ENCODE assay signal across 15 cellular contexts in genomic region chr20:48822178-48822577, GRCh38. TPM values are rescaled to one million over a fixed set of nuclear protein-coding genes. Genes with fewer than 3 reads are reported as not detected.
DNase-seq lines count a peak whose midpoint lies in the region; ATAC-seq and TF ChIP-seq lines count a peak whose summit lies in the region.
"Had no signal": no experiment of that assay in that cellular context is flagged by ENCODE, and none has a peak within 500 bp of the region (broad histone marks: within the 10 kb centered on the region; RNA-seq: fewer than 3 reads in every experiment).

No MANE protein-coding gene starts in this region.

- no peak overlapping the region for H3K9ac ChIP-seq in BLaER1

- H3K4me1 ChIP-seq in BLaER1: peaks cover 88% of the 10 kb centered on the region
- H3K4me1 ChIP-seq in CD8-positive, alpha-beta memory T cell (ENCODE audit: insufficient read depth, low read length): peaks cover 80% of the 10 kb centered on the region

- in situ Hi-C loops in GM13976 (cut with MboI; ENCODE audit: low sequenced_read_pairs, unreplicated experiment): no loop called here

- peaks cover 31% of the 10 kb centered on the region for H3K27me3 ChIP-seq in BLaER1
- H3K27me3 ChIP-seq in CD8-positive, alpha-beta memory T cell (ENCODE audit: insufficient read depth, low read length, poor library complexity, severe bottlenecking): no peaks in the 10 kb centered on the region

- TF ChIP-seq CTCF in GM13976 (IDR thresholded peaks at IDR 0.05; ENCODE audit: borderline replicate concordance, control extremely low read depth, extremely low read depth, insufficient read depth, missing control alignments): no peak

- CTCF ChIA-PET in CD8-positive, alpha-beta memory T cell (lab: Charles Lee): interaction anchor here (1.0 kb wide), 2 partner anchors 92 to 165 kb away, joined by 3 to 4 read pairs; no protein-coding TSS in a partner anchor
- CTCF ChIA-PET in activated CD4-positive, alpha-beta memory T cell treated with anti-CD3 and anti-CD28 coated beads, Interleukin-2, amount 10 ng/mL, durations not matched to agents 7 days and 5 days (lab: Charles Lee): interaction anchor here (1.1 to 1.3 kb wide), 2 partner anchors 62 to 165 kb away, joined by 3 to 4 read pairs; no protein-coding TSS in a partner anchor

- no peaks in the 10 kb centered on the region for H3K9me3 ChIP-seq in BLaER1
- H3K9me3 ChIP-seq in CD8-positive, alpha-beta memory T cell (ENCODE audit: low read length): no peaks in the 10 kb centered on the region

- peak overlapping the region; percentile 96 to 100 (median 99) for H3K4me3 Mint-ChIP-seq in CD8-positive, alpha-beta memory T cell
- peak overlapping the region; percentile 98 for H3K4me3 Mint-ChIP-seq in activated CD4-positive, alpha-beta memory T cell treated with anti-CD3 and anti-CD28 coated beads, Interleukin-2, amount 10 ng/mL, durations not matched to agents 7 days and 5 days
- H3K4me3 Mint-ChIP-seq in memory B cell: peak overlapping the region; percentile 74
- H3K4me3 Mint-ChIP-seq: GM23338 had no signal

- H3K27ac ChIP-seq in BLaER1: no peak overlapping the region
- H3K27ac ChIP-seq in CD8-positive, alpha-beta memory T cell (ENCODE audit: low read depth, low read length): no peak overlapping the region
- H3K27ac ChIP-seq: foreskin keratinocyte had no signal

- H3K4me1 Mint-ChIP-seq in CD8-positive, alpha-beta memory T cell: peaks cover 0 to 88% (median 23%) of the 10 kb centered on the region in 3 donors
- peaks cover 6% of the 10 kb centered on the region for H3K4me1 Mint-ChIP-seq in activated CD4-positive, alpha-beta memory T cell treated with anti-CD3 and anti-CD28 coated beads, Interleukin-2, amount 10 ng/mL, durations not matched to agents 7 days and 5 days
- H3K4me1 Mint-ChIP-seq in memory B cell: peaks cover 70% of the 10 kb centered on the region

- no peak overlapping the region for H3K4me3 ChIP-seq in BLaER1
- peak overlapping the region; percentile 38 for H3K4me3 ChIP-seq in CD8-positive, alpha-beta memory T cell (ENCODE audit: low read length)
- H3K4me3 ChIP-seq: GM23338 had no signal

- H3K36me3 Mint-ChIP-seq in CD8-positive, alpha-beta memory T cell: peaks cover 0 to 71% (median 12%) of the 10 kb centered on the region in 3 donors
- peaks cover 95% of the 10 kb centered on the region for H3K36me3 Mint-ChIP-seq in activated CD4-positive, alpha-beta memory T cell treated with anti-CD3 and anti-CD28 coated beads, Interleukin-2, amount 10 ng/mL, durations not matched to agents 7 days and 5 days (ENCODE audit: low read depth)
- H3K36me3 Mint-ChIP-seq in memory B cell: peaks cover 10% of the 10 kb centered on the region

- no peak for DNase-seq in CD8-positive, alpha-beta memory T cell
- no peak for DNase-seq in activated CD4-positive, alpha-beta memory T cell treated with anti-CD3 and anti-CD28 coated beads, Interleukin-2, amount 10 ng/mL, durations not matched to agents 7 days and 5 days
- DNase-seq in memory B cell (ENCODE audit: low spot score in 2 of 2): no peak
- no peak for DNase-seq in GM13976 (ENCODE audit: low spot score)
- DNase-seq in cerebellar nuclear complex (lab: John Stamatoyannopoulos, UW): no peak
- no peak for DNase-seq in NCI-H1092 treated with DMSO at 0.1 percent for 48 hours (lab: John Stamatoyannopoulos, UW)
- DNase-seq: activated CD4-positive, alpha-beta T cell treated with anti-CD3 and anti-CD28 coated beads, Interleukin-2, amount 50 U/mL, for 4 hours; foreskin keratinocyte; NCI-H2171; retina; stimulated activated CD4-positive, alpha-beta T cell treated with anti-CD3 and anti-CD28 coated beads, Interleukin-1b, Interleukin-23, amount 100 ng/mL, for 48 hours had no signal

- peaks cover 21% of the 10 kb centered on the region for H4K20me1 ChIP-seq in BLaER1

- no peaks in the 10 kb centered on the region for H3K27me3 Mint-ChIP-seq in CD8-positive, alpha-beta memory T cell
- H3K27me3 Mint-ChIP-seq in activated CD4-positive, alpha-beta memory T cell treated with anti-CD3 and anti-CD28 coated beads, Interleukin-2, amount 10 ng/mL, durations not matched to agents 7 days and 5 days: no peaks in the 10 kb centered on the region
- H3K27me3 Mint-ChIP-seq in memory B cell: no peaks in the 10 kb centered on the region

- H3K4me2 ChIP-seq in BLaER1: peak overlapping the region; percentile 82
- H3K4me2 ChIP-seq: GM23338 had no signal

- no peaks in the 10 kb centered on the region for H3K36me3 ChIP-seq in BLaER1
- no peaks in the 10 kb centered on the region for H3K36me3 ChIP-seq in CD8-positive, alpha-beta memory T cell (ENCODE audit: insufficient read depth, low read length)

- POLR2A ChIA-PET in CD8-positive, alpha-beta memory T cell (lab: Charles Lee): interaction anchor here (1.4 kb wide), 1 partner anchor 62 kb away, joined by 7 read pairs; no protein-coding TSS in a partner anchor
- POLR2A ChIA-PET in activated CD4-positive, alpha-beta memory T cell treated with anti-CD3 and anti-CD28 coated beads, Interleukin-2, amount 10 ng/mL, durations not matched to agents 7 days and 5 days (lab: Charles Lee): interaction anchor here (0.7 to 1.6 kb wide), 6 partner anchors 21 to 106 kb away, joined by 3 to 7 read pairs (median 4); no protein-coding TSS in a partner anchor

- ATAC-seq in memory B cell (ENCODE audit: low read depth) (no peak), HG02840 (IDR thresholded peaks at IDR 0.05; ENCODE audit: low FRiP score, unreplicated experiment) (no peak)
- ATAC-seq: foreskin keratinocyte, GM23338, Right ventricle myocardium inferior had no signal

- no peaks in the 10 kb centered on the region for H3K9me3 Mint-ChIP-seq in CD8-positive, alpha-beta memory T cell
- no peaks in the 10 kb centered on the region for H3K9me3 Mint-ChIP-seq in activated CD4-positive, alpha-beta memory T cell treated with anti-CD3 and anti-CD28 coated beads, Interleukin-2, amount 10 ng/mL, durations not matched to agents 7 days and 5 days
- no peaks in the 10 kb centered on the region for H3K9me3 Mint-ChIP-seq in memory B cell
- H3K9me3 Mint-ChIP-seq: GM23338 had no signal

- peak overlapping the region in 6 of 8 donors; percentile 90 to 100 (median 96) for H3K27ac Mint-ChIP-seq in CD8-positive, alpha-beta memory T cell
- peak overlapping the region; percentile 97 for H3K27ac Mint-ChIP-seq in activated CD4-positive, alpha-beta memory T cell treated with anti-CD3 and anti-CD28 coated beads, Interleukin-2, amount 10 ng/mL, durations not matched to agents 7 days and 5 days
- peak overlapping the region; percentile 93 for H3K27ac Mint-ChIP-seq in memory B cell
- H3K27ac Mint-ChIP-seq: GM23338 had no signal

RNA-seq across cellular contexts. Expression of gene PREX1, which starts 5.6 kb away (rescaled TPM):
- 10 to 100 TPM; 90.0 to 90.5 TPM for total RNA-seq in CD8-positive, alpha-beta memory T cell
- polyA plus RNA-seq in CD8-positive, alpha-beta memory T cell: 89.5 TPM
- 100 to 1,000 TPM; 158 to 160 TPM for total RNA-seq in activated CD4-positive, alpha-beta memory T cell treated with anti-CD3 and anti-CD28 coated beads, Interleukin-2, amount 10 ng/mL, durations not matched to agents 7 days and 5 days
